Comparison of ENCODE assay signal across 1 cellular context in the genomic region with DNA sequence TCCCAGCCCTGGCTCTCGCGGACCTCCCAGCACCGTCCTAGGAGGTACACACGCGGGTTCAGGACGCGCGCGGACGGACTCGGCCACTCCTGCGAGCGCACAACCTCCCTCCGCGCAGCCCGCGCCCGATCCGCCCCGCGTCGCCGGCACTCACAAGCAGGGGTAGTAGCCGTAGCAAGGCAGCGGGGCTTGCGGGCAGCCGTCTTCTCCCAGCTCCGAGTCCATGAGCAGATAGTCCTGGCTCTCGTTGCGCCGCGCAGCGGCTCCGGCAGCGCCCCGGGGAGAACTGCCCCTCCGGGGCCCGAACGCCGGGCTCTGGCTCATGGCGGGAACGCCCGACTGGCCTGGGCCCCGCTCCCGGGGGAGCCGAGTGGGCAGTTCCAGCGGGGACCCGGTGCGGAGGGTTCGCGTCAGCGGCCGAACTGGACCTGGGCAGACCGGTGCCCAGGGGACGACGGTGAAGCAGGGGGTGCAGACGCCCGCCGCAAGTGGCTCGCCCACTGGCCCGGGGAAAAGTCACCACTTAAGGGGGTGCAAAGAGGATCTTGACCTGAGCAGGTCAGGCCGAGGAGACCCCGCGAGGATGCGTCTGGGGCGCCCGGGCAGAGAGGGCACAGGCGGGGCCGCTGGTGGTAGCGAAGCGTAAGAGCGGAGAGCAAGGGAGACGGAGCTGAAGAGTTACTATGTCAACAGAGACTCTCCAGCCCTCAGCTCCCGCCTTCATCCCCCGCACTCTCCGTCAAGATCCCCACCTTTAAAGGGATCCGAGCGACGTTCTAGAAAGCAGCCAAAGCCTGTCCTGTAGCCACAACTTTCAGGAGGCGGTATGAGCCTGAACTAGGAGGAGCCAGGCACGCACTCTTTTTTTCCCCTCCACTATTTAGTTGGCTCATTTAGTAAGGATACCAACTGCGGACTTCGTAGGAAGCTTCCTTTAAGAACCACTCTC.
A peak's percentile ranks its signal among the peaks of the same experiment; 100 is the strongest.
TF ChIP-seq lines count a peak whose summit lies in the region.

TRPC6 (minus strand) TSS at position 828 of the 949 bp plus-strand sequence; CDS start at position 324, 504 bp downstream.

TF ChIP-seq in HEK293, 187 proteins besides CTCF, POLR2A, EP300 and RAD21 (continued from another document):
- TF ChIP-seq, protein P1, sequence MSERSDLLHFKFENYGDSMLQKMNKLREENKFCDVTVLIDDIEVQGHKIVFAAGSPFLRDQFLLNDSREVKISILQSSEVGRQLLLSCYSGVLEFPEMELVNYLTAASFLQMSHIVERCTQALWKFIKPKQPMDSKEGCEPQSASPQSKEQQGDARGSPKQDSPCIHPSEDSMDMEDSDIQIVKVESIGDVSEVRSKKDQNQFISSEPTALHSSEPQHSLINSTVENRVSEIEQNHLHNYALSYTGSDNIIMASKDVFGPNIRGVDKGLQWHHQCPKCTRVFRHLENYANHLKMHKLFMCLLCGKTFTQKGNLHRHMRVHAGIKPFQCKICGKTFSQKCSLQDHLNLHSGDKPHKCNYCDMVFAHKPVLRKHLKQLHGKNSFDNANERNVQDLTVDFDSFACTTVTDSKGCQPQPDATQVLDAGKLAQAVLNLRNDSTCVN (tag by site-specific recombination; optimal IDR thresholded peaks at IDR 0.05) = peak; percentile 14
